ENCODE assay signal across 14 cellular contexts in the genomic region with DNA sequence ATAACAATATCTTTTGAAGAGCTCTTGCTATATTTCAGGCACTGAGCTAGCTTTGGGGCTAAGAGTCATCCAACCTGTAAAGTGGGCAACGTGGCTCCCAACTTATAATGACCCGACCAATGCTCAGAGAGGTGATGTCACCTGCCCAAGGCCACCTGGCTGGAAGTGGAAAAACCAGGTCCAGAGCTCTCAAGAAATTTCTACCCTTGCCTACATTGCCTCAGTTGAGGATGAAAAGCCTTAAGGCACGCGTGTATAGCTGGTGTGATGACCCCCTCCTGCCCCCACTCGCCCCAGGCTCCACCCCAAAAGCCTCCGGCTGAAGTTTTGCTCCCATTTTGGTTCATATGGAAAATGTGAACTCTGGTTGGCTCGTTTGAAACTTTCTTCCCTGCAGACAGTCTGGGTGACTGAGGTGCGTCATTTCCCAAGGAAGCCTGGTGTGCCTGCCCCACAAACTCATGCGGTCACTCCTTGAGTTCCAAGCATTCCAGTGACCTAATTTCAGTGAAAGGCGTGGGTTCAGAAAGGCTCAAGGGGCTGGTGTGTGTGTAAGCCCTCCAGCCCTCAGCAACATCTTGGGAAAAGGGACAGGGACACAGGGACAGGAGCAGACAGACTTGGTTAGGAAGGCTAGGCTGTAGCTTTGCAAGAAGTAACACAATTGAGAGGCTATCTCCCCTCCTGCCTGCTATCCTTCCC. TPM values are rescaled to one million over a fixed set of nuclear protein-coding genes. Genes with fewer than 3 reads are reported as not detected.
A peak's percentile ranks its signal among the peaks of the same experiment; 100 is the strongest.
DNase-seq lines count a peak whose midpoint lies in the region; ATAC-seq, FAIRE-seq and TF ChIP-seq lines count a peak whose summit lies in the region.
"Had no signal": no experiment of that assay in that cellular context is flagged by ENCODE, and none has a peak within 500 bp of the region (broad histone marks: within the 10 kb centered on the region; RNA-seq: fewer than 3 reads in every experiment).

No MANE protein-coding gene starts in this region.

- H3K27me3 ChIP-seq in ACC112 (ENCODE audit: insufficient read depth, low read length) = no peaks in the 10 kb centered on the region
- H3K27me3 ChIP-seq in K562 (ENCODE audit: control insufficient read depth in 2 of 2, insufficient read depth in 2 of 2, low read length in 2 of 2) = peaks cover 33 to 47% of the 10 kb centered on the region in 2 experiments
- no peaks in the 10 kb centered on the region for H3K27me3 ChIP-seq in keratinocyte (ENCODE audit: control insufficient read depth, extremely low read depth, insufficient read depth, low read length)

- peaks cover 49% of the 10 kb centered on the region for H3K4me1 ChIP-seq in ACC112 (ENCODE audit: control insufficient read depth, insufficient read depth, low read length, unreplicated experiment)
- H3K4me1 ChIP-seq in K562 (replicated peaks in 1 of 2; ENCODE audit: control insufficient read depth in 2 of 2, insufficient read depth in 2 of 2, low read length in 2 of 2) = peaks cover 0 to 4% of the 10 kb centered on the region in 2 experiments; a peak in 1 of 5 replicates
- H3K4me1 ChIP-seq in keratinocyte (ENCODE audit: control insufficient read depth, extremely low read depth, insufficient read depth, low read length) = peaks cover 39% of the 10 kb centered on the region

- FAIRE-seq in K562 (lab: Jason Lieb, UNC) (peak; percentile 11), keratinocyte (lab: Jason Lieb, UNC) (peak; percentile 79)

- in situ Hi-C loops in K562 (cut with MboI) = no loop called here

- CTCF ChIA-PET in K562 (lab: Yijun Ruan, JAX; ENCODE audit: low intra/inter-chr PET ratio) = no interaction called here

- H3K9me3 ChIP-seq in K562 (replicated peaks; ENCODE audit: control insufficient read depth, insufficient read depth, low read depth, low read length) (no peaks in the 10 kb centered on the region), keratinocyte (ENCODE audit: control insufficient read depth, low read depth, low read length) (no peaks in the 10 kb centered on the region)

- H4K20me1 ChIP-seq in K562 (replicated peaks; ENCODE audit: control insufficient read depth, insufficient read depth, low read length) (no peaks in the 10 kb centered on the region), keratinocyte (ENCODE audit: control insufficient read depth, extremely low read depth, insufficient read depth, low read length) (no peaks in the 10 kb centered on the region)

- TF ChIP-seq CTCF in K562 (IDR thresholded peaks at IDR 0.05 in 2 of 3, conservative IDR thresholded peaks at IDR 0.05 in 1 of 3; ENCODE audit: insufficient read depth in 2 of 3, low read depth in 1 of 3, low read length in 3 of 3) (no peak), keratinocyte (optimal IDR thresholded peaks at IDR 0.05 in 1 of 3, IDR thresholded peaks at IDR 0.05 in 1 of 3, conservative IDR thresholded peaks at IDR 0.05 in 1 of 3; ENCODE audit: extremely low read depth in 1 of 3, insufficient read depth in 2 of 3, low read length in 3 of 3) (no peak)

- no TSS peak for BruUV-seq in K562 (replicated peaks; lab: Mats Ljungman, UMichigan)

- DNase-seq in HT1080 (ENCODE audit: low read depth) = peak; percentile 98
- DNase-seq in K562 (ENCODE audit: extremely low read depth in 1 of 4, low spot score in 3 of 4) = no peak
- peak; percentile 96 for DNase-seq in keratinocyte (ENCODE audit: low read depth, low spot score)
- no peak for DNase-seq in activated T-cell treated with anti-CD3 and anti-CD28 coated beads, Interleukin-2, amount 50 U/mL, for 1 hour
- DNase-seq in NCI-H187 (lab: John Stamatoyannopoulos, UW) = no peak
- DNase-seq: activated gamma-delta T cell treated with Interleukin-2 at 50 U/mL for 16 hours; effector CD4-positive, alpha-beta T cell; KG1; left cardiac atrium; NCI-H69 had no signal

- TF ChIP-seq POLR2A in K562 (conservative IDR thresholded peaks at IDR 0.05) = no peak

- intact Hi-C loops in K562 (cut with micrococcal nuclease) = no loop called here

- H3K9ac ChIP-seq in K562 (ENCODE audit: insufficient read depth in 1 of 2, low read depth in 2 of 2, low read length in 2 of 2) = no peak overlapping the region
- H3K9ac ChIP-seq in keratinocyte (ENCODE audit: control insufficient read depth, extremely low read depth, insufficient read depth, low read length) = peak overlapping the region; percentile 70

- dilution Hi-C loops in keratinocyte (cut with MboI; ENCODE audit: extremely low pct_ligation_motif_present, low sequenced_read_pairs) = no loop called here

- H3K9me1 ChIP-seq in K562 (ENCODE audit: control insufficient read depth, insufficient read depth, low read length) (no peaks in the 10 kb centered on the region), keratinocyte (ENCODE audit: control insufficient read depth, extremely low read depth, insufficient read depth, low read length) (no peaks in the 10 kb centered on the region)

- H3K79me2 ChIP-seq in ACC112 (ENCODE audit: control insufficient read depth, insufficient read depth, low read length, unreplicated experiment) = no peaks in the 10 kb centered on the region
- no peaks in the 10 kb centered on the region for H3K79me2 ChIP-seq in K562 (ENCODE audit: control insufficient read depth, insufficient read depth, low read length)
- H3K79me2 ChIP-seq in keratinocyte (ENCODE audit: control insufficient read depth, insufficient read depth, low read length) = no peaks in the 10 kb centered on the region

- no peak for TF ChIP-seq EP300 in K562 (IDR thresholded peaks at IDR 0.05; ENCODE audit: low read length)

- 4% methylated on average over 10 of the region's 10 CpGs for WGBS in K562 (ENCODE audit: insufficient coverage, low coverage, missing lambda C conversion rate)

- H3K36me3 ChIP-seq in ACC112 (ENCODE audit: insufficient read depth, low read length) = no peaks in the 10 kb centered on the region
- H3K36me3 ChIP-seq in K562 (ENCODE audit: control insufficient read depth, insufficient read depth, low read length) = no peaks in the 10 kb centered on the region
- H3K36me3 ChIP-seq in keratinocyte (ENCODE audit: control insufficient read depth in 2 of 2, extremely low read depth in 1 of 2, insufficient read depth in 2 of 2, low read length in 2 of 2) = no peaks in the 10 kb centered on the region

- H3K4me3 ChIP-seq in ACC112 (ENCODE audit: low read depth, low read length) (no peak overlapping the region), K562 (no peak overlapping the region), keratinocyte (ENCODE audit: control insufficient read depth in 2 of 3, extremely low read depth in 1 of 3, insufficient read depth in 2 of 3, low read depth in 1 of 3, low read length in 3 of 3) (no peak overlapping the region)

- ATAC-seq in K562 (no peak), HG03135 (IDR thresholded peaks at IDR 0.05; ENCODE audit: unreplicated experiment) (no peak), HG03025 (IDR thresholded peaks at IDR 0.05; ENCODE audit: low FRiP score, unreplicated experiment) (no peak)
- ATAC-seq: sciatic nerve had no signal

- peak overlapping the region; percentile 99 for H3K27ac ChIP-seq in ACC112 (ENCODE audit: low read depth, low read length)
- no peak overlapping the region for H3K27ac ChIP-seq in K562 (ENCODE audit: extremely low read depth, low read depth, low read length)
- H3K27ac ChIP-seq in keratinocyte (ENCODE audit: control insufficient read depth, insufficient read depth, low read length) = peak overlapping the region; percentile 93

- H2AFZ ChIP-seq in ACC112 (ENCODE audit: low read length, unreplicated experiment) = peak overlapping the region; percentile 28
- H2AFZ ChIP-seq in K562 (ENCODE audit: low read depth, low read length) = 0 out of 2 replicates have a peak overlapping the region, but pooled peaks have one; percentile 40
- H2AFZ ChIP-seq in keratinocyte (ENCODE audit: control insufficient read depth, low read length) = peak overlapping the region; percentile 67

- H3K4me2 ChIP-seq in K562 (ENCODE audit: insufficient read depth, low read length) (no peak overlapping the region), keratinocyte (ENCODE audit: control insufficient read depth, extremely low read depth, insufficient read depth, low read depth, low read length) (peak overlapping the region; percentile 62)

- TF ChIP-seq RAD21 in K562 (CRISPR knock-in tag; conservative IDR thresholded peaks at IDR 0.05 in 1 of 2, IDR thresholded peaks at IDR 0.05 in 1 of 2) = no peak

- POLR2A ChIA-PET in K562 (lab: Yijun Ruan, JAX) = interaction anchor here (0.6 to 1.4 kb wide), 2 partner anchors 13 to 91 kb away, joined by 4 to 6 read pairs; no protein-coding TSS in a partner anchor

RNA-seq across cellular contexts. Expression of a gene that starts 20.5 kb away (rescaled TPM):
- total RNA-seq in HT1080 (2014; rRNA removed; shearing (Covaris generic)) = 5.3 and 9.1 TPM in 2 replicates
- 21.9 and 22.1 TPM in 2 replicates for polyA plus RNA-seq in HT1080 (2015; cell fraction: cytosol; rRNA removed)
- polyA plus RNA-seq in HT1080 (2015; cell fraction: nucleus; rRNA removed) = 19.4 and 21.2 TPM in 2 replicates
- 0.25 TPM in 1 of 2 replicates, not detected in the other for total RNA-seq in K562 (2011; cell fraction: chromatin; rRNA removed; ENCODE audit: low replicate concordance)
- 0.17 TPM in 1 of 2 replicates, not detected in the other for total RNA-seq in K562 (2011; cell fraction: nucleolus; rRNA removed)
- 0.22 and 0.23 TPM in 2 replicates for total RNA-seq in K562 (2011; cell fraction: nucleoplasm; rRNA removed)
- not detected in 2 replicates for total RNA-seq in K562 (2014; rRNA removed)
- not detected in 2 replicates for total RNA-seq in K562 (2014; rRNA removed; fragmentation: Illumina TruSeq; extraction: Trizol)
- total RNA-seq in K562 (2015; rRNA removed; fragmentation: Illumina TruSeq; extraction: Trizol) = not detected in 2 replicates
- total RNA-seq in K562 (2021) = 0.04 TPM in 1 of 2 replicates, not detected in the other
- 0.04 and 0.08 TPM in 2 replicates for polyA plus RNA-seq in K562 (2011; rRNA removed)
- 0.04 and 0.13 TPM in 2 replicates for polyA plus RNA-seq in K562 (2011; cell fraction: cytosol; rRNA removed)
- 0.07 and 0.11 TPM in 2 replicates for polyA plus RNA-seq in K562 (2011; cell fraction: nucleus; rRNA removed)
- polyA plus RNA-seq in K562 (2012) = 0.03 and 0.07 TPM in 2 replicates
- 0.09 TPM in 1 of 2 replicates, not detected in the other for polyA plus RNA-seq in K562 (2014; fragmentation: Illumina TruSeq; extraction: Trizol)
- polyA plus RNA-seq in K562 (2014; fragmentation: Nextera tagmentation; extraction: Ambion mirVana) = under 1 TPM in 1 of 2 experiments, not detected in 1; 0.03 TPM
- 0.08 and 0.09 TPM in 2 replicates for polyA plus RNA-seq in K562 (2014; rRNA removed)
- not detected in 2 replicates for polyA minus RNA-seq in K562 (2011; rRNA and poly(A)+ RNA removed)
- polyA minus RNA-seq in K562 (2011; cell fraction: cytosol; rRNA and poly(A)+ RNA removed) = not detected in 2 replicates
- 0.22 TPM in 1 of 2 replicates, not detected in the other for polyA minus RNA-seq in K562 (2011; cell fraction: nucleus; rRNA and poly(A)+ RNA removed)
- polyA plus RNA-seq in keratinocyte = 0.08 to 0.30 TPM (median 0.14 TPM) in 3 replicates
- 0.15 TPM for polyA plus RNA-seq in keratinocyte (2011; ENCODE audit: low read depth)
- polyA plus RNA-seq in keratinocyte (2011; cell fraction: cytosol; rRNA removed) = 0.12 and 0.13 TPM in 2 replicates
- 0.27 and 0.36 TPM in 2 replicates for polyA plus RNA-seq in keratinocyte (2011; cell fraction: nucleus; rRNA removed)
- polyA plus RNA-seq in keratinocyte (2012; ENCODE audit: low replicate concordance) = 0.10 and 0.31 TPM in 2 replicates
- 0.46 to 0.82 TPM (median 0.54 TPM) in 3 replicates for polyA minus RNA-seq in keratinocyte
- not detected for polyA minus RNA-seq in keratinocyte (2011; cell fraction: cytosol; rRNA and poly(A)+ RNA removed)
- 0.21 and 0.23 TPM in 2 replicates for polyA minus RNA-seq in keratinocyte (2011; cell fraction: nucleus; rRNA and poly(A)+ RNA removed)
- total RNA-seq: left cardiac atrium had no signal

RNA-seq across cellular contexts. Expression of a gene that starts 28.1 kb away (rescaled TPM):
- total RNA-seq in HT1080 (2014; rRNA removed; shearing (Covaris generic)) = 22.2 and 30.3 TPM in 2 replicates
- polyA plus RNA-seq in HT1080 (2015; cell fraction: cytosol; rRNA removed) = 13.6 and 18.0 TPM in 2 replicates
- polyA plus RNA-seq in HT1080 (2015; cell fraction: nucleus; rRNA removed) = 34.5 and 34.6 TPM in 2 replicates
- total RNA-seq in K562 (2011; cell fraction: chromatin; rRNA removed; ENCODE audit: low replicate concordance) = 14.5 and 31.1 TPM in 2 replicates
- total RNA-seq in K562 (2011; cell fraction: nucleolus; rRNA removed) = 11.2 and 11.6 TPM in 2 replicates
- 13.5 and 13.8 TPM in 2 replicates for total RNA-seq in K562 (2011; cell fraction: nucleoplasm; rRNA removed)
- total RNA-seq in K562 (2014; rRNA removed) (10.2 and 12.4 TPM in 2 replicates), K562 (2014; rRNA removed; fragmentation: Illumina TruSeq; extraction: Trizol) (12.6 and 14.2 TPM in 2 replicates), K562 (2015; rRNA removed; fragmentation: Illumina TruSeq; extraction: Trizol) (13.8 and 15.3 TPM in 2 replicates), K562 (2021) (16.9 and 19.1 TPM in 2 replicates)
- polyA plus RNA-seq in K562 (2011; rRNA removed) (10.0 and 11.2 TPM in 2 replicates), K562 (2014; fragmentation: Illumina TruSeq; extraction: Trizol) (14.2 and 14.7 TPM in 2 replicates), K562 (2014; fragmentation: Nextera tagmentation; extraction: Ambion mirVana) (10 to 100 TPM in 1 of 2 experiments, 1 to 10 TPM in 1; 6.5 to 11.8 TPM), K562 (2014; rRNA removed) (6.8 and 7.7 TPM in 2 replicates), keratinocyte (46.1 to 52.8 TPM (median 52.5 TPM) in 3 replicates)
- 6.0 and 7.6 TPM in 2 replicates for polyA plus RNA-seq in K562 (2011; cell fraction: cytosol; rRNA removed)
- 14.3 and 16.7 TPM in 2 replicates for polyA plus RNA-seq in K562 (2011; cell fraction: nucleus; rRNA removed)
- polyA plus RNA-seq in K562 (2012) = 8.4 and 9.6 TPM in 2 replicates
- 20.6 and 21.8 TPM in 2 replicates for polyA minus RNA-seq in K562 (2011; rRNA and poly(A)+ RNA removed)
- 11.2 and 12.9 TPM in 2 replicates for polyA minus RNA-seq in K562 (2011; cell fraction: cytosol; rRNA and poly(A)+ RNA removed)
- polyA minus RNA-seq in K562 (2011; cell fraction: nucleus; rRNA and poly(A)+ RNA removed) = 9.4 and 17.5 TPM in 2 replicates
- 102 TPM for polyA plus RNA-seq in keratinocyte (2011; ENCODE audit: low read depth)
- 31.4 and 40.6 TPM in 2 replicates for polyA plus RNA-seq in keratinocyte (2011; cell fraction: cytosol; rRNA removed)
- polyA plus RNA-seq in keratinocyte (2011; cell fraction: nucleus; rRNA removed) = 68.2 and 75.7 TPM in 2 replicates
- polyA plus RNA-seq in keratinocyte (2012; ENCODE audit: low replicate concordance) = 18.8 and 46.9 TPM in 2 replicates
- polyA minus RNA-seq in keratinocyte = 65.4 to 110 TPM (median 99.0 TPM) in 3 replicates
- 59.9 TPM for polyA minus RNA-seq in keratinocyte (2011; cell fraction: cytosol; rRNA and poly(A)+ RNA removed)
- polyA minus RNA-seq in keratinocyte (2011; cell fraction: nucleus; rRNA and poly(A)+ RNA removed) = 89.4 and 161 TPM in 2 replicates

Comparison
In these comparisons a context has a peak if more than half of its experiments do, and no peak if none do; other contexts are left out.
1. DNase-seq: peak in HT1080 (single experiment) and keratinocyte (single experiment); none in K562 (0 of 4), activated T-cell treated with anti-CD3 and anti-CD28 coated beads, Interleukin-2, amount 50 U/mL, for 1 hour (single experiment) and NCI-H187 (0 of 2).
2. Peak in every context shown above with its lines, with median percentiles within 50 percentile points of each other: H2AFZ ChIP-seq.